In genomic region chr1:43448955-43449707, GRCh38 we compare ENCODE assay signal across 16 cellular contexts. TPM values are rescaled to one million over a fixed set of nuclear protein-coding genes. Genes with fewer than 3 reads are reported as not detected.
DNase-seq lines count a peak whose midpoint lies in the region; TF ChIP-seq lines count a peak whose summit lies in the region.
"Had no signal": no experiment of that assay in that cellular context is flagged by ENCODE, and none has a peak within 500 bp of the region (broad histone marks: within the 10 kb centered on the region; RNA-seq: fewer than 3 reads in every experiment).

No MANE protein-coding gene starts in this region.

- H3K36me3 Mint-ChIP-seq in activated CD4-positive, alpha-beta memory T cell treated with anti-CD3 and anti-CD28 coated beads, Interleukin-2, amount 10 ng/mL, durations not matched to agents 7 days and 5 days (ENCODE audit: low read depth), result peaks cover 70% of the 10 kb centered on the region
- peaks cover 23% of the 10 kb centered on the region for H3K36me3 Mint-ChIP-seq in activated CD4-positive, alpha-beta memory T cell treated with anti-CD3 and anti-CD28 coated beads for 36 hours
- H3K36me3 Mint-ChIP-seq in endodermal cell (ENCODE audit: low read depth) (peaks cover 79% of the 10 kb centered on the region), neural progenitor cell (peaks cover 51% of the 10 kb centered on the region)

- intact Hi-C loops in activated CD4-positive, alpha-beta memory T cell treated with anti-CD3 and anti-CD28 coated beads for 36 hours (cut with micrococcal nuclease), result no loop called here
- intact Hi-C loops in esophagus squamous epithelium (cut with DNase I), result no loop called here
- intact Hi-C loops in esophagus muscularis mucosa (cut with DNase I), result no loop called here

- no peak overlapping the region for H2AFZ ChIP-seq in neural progenitor cell (replicated peaks)

- no peaks in the 10 kb centered on the region for H3K9me3 Mint-ChIP-seq in activated CD4-positive, alpha-beta memory T cell treated with anti-CD3 and anti-CD28 coated beads, Interleukin-2, amount 10 ng/mL, durations not matched to agents 7 days and 5 days
- H3K9me3 Mint-ChIP-seq in activated CD4-positive, alpha-beta memory T cell treated with anti-CD3 and anti-CD28 coated beads for 36 hours, result no peaks in the 10 kb centered on the region
- H3K9me3 Mint-ChIP-seq in endodermal cell (no peaks in the 10 kb centered on the region), neural progenitor cell (no peaks in the 10 kb centered on the region)
- H3K9me3 Mint-ChIP-seq: activated T-cell treated with anti-CD3 and anti-CD28 coated beads, Interleukin-2, amount 50 U/mL, for 4 hours; stimulated activated naive CD8-positive, alpha-beta T cell treated with anti-CD3 and anti-CD28 coated beads, Interleukin-15, amount 100 ng/mL, for 72 hours had no signal

- no peaks in the 10 kb centered on the region for H3K27me3 Mint-ChIP-seq in activated CD4-positive, alpha-beta memory T cell treated with anti-CD3 and anti-CD28 coated beads, Interleukin-2, amount 10 ng/mL, durations not matched to agents 7 days and 5 days
- H3K27me3 Mint-ChIP-seq in activated CD4-positive, alpha-beta memory T cell treated with anti-CD3 and anti-CD28 coated beads for 36 hours, result no peaks in the 10 kb centered on the region
- H3K27me3 Mint-ChIP-seq in endodermal cell (ENCODE audit: insufficient read depth) (no peaks in the 10 kb centered on the region), neural progenitor cell (ENCODE audit: insufficient read depth, low read depth) (peaks cover 9% of the 10 kb centered on the region)
- H3K27me3 Mint-ChIP-seq: stimulated activated naive CD8-positive, alpha-beta T cell treated with anti-CD3 and anti-CD28 coated beads, Interleukin-15, amount 100 ng/mL, for 72 hours had no signal

- 94 to 95% methylated on average over 9 to 11 of the region's 11 CpGs for WGBS in endodermal cell (ENCODE audit: insufficient coverage in 1 of 2, insufficient read length in 1 of 2), 2 experiments
- 86 to 87% methylated on average over 11 of the region's 11 CpGs for WGBS in esophagus squamous epithelium, 2 donors
- 90% methylated on average over 11 of the region's 11 CpGs for WGBS in esophagus muscularis mucosa

- H3K4me1 ChIP-seq in endodermal cell (ENCODE audit: control insufficient read depth, insufficient read depth, low read length), result no peaks in the 10 kb centered on the region
- H3K4me1 ChIP-seq in neural progenitor cell, result peaks cover 14% of the 10 kb centered on the region
- H3K4me1 ChIP-seq in esophagus squamous epithelium, result peaks cover 8 to 22% (median 8%) of the 10 kb centered on the region in 3 donors
- peaks cover 12 to 24% (median 18%) of the 10 kb centered on the region in 4 donors for H3K4me1 ChIP-seq in esophagus muscularis mucosa
- H3K4me1 ChIP-seq: breast epithelium, uterus had no signal

- H3K9me3 ChIP-seq in endodermal cell (ENCODE audit: control insufficient read depth, low read length), result no peaks in the 10 kb centered on the region
- no peaks in the 10 kb centered on the region for H3K9me3 ChIP-seq in neural progenitor cell (ENCODE audit: low read depth)
- H3K9me3 ChIP-seq in esophagus squamous epithelium, result no peaks in the 10 kb centered on the region
- no peaks in the 10 kb centered on the region for H3K9me3 ChIP-seq in esophagus muscularis mucosa
- H3K9me3 ChIP-seq: breast epithelium, left lung, uterus had no signal

- no peak overlapping the region for H3K4me2 ChIP-seq in neural progenitor cell

- H3F3A ChIP-seq in neural progenitor cell (ENCODE audit: low read depth), result peaks cover 19% of the 10 kb centered on the region

- H3K27ac ChIP-seq in endodermal cell (ENCODE audit: low read depth, low read length) (no peak overlapping the region), neural progenitor cell (no peak overlapping the region), esophagus squamous epithelium (no peak overlapping the region), esophagus muscularis mucosa (replicated peaks in 1 of 4) (no peak overlapping the region)
- H3K27ac ChIP-seq: breast epithelium, left lung, uterus had no signal

- POLR2A ChIA-PET in activated CD4-positive, alpha-beta memory T cell treated with anti-CD3 and anti-CD28 coated beads, Interleukin-2, amount 10 ng/mL, durations not matched to agents 7 days and 5 days (lab: Charles Lee), result interaction anchor here (1.0 kb wide), 1 partner anchor 9 kb away, joined by 3 read pairs; no protein-coding TSS in a partner anchor
- POLR2A ChIA-PET in activated CD4-positive, alpha-beta memory T cell treated with anti-CD3 and anti-CD28 coated beads for 36 hours (lab: Charles Lee), result no interaction called here

- no peak overlapping the region for H3K9ac ChIP-seq in endodermal cell (ENCODE audit: extremely low read depth, low read length, poor library complexity, severe bottlenecking)
- H3K9ac ChIP-seq in neural progenitor cell, result no peak overlapping the region

- no peak for DNase-seq in activated CD4-positive, alpha-beta memory T cell treated with anti-CD3 and anti-CD28 coated beads, Interleukin-2, amount 10 ng/mL, durations not matched to agents 7 days and 5 days
- no peak for DNase-seq in activated CD4-positive, alpha-beta memory T cell treated with anti-CD3 and anti-CD28 coated beads for 36 hours
- DNase-seq in H7 (peak; percentile 5), endodermal cell (peak; percentile 31), neural progenitor cell (ENCODE audit: low spot score) (no peak), esophagus squamous epithelium (lab: John Stamatoyannopoulos, UW) (no peak), UCSD-AML1 (lab: John Stamatoyannopoulos, UW; ENCODE audit: unreplicated experiment) (no peak), esophagus muscularis mucosa (ENCODE audit: extremely low spot score) (no peak)
- DNase-seq: 8988T; activated T-cell treated with anti-CD3 and anti-CD28 coated beads, Interleukin-2, amount 50 U/mL, for 4 hours; left lung; NCI-H1105 treated with DMSO at 0.1 percent for 48 hours; SHP77 treated with DMSO at 0.1 percent for 48 hours had no signal

- no peaks in the 10 kb centered on the region for H3K27me3 ChIP-seq in H7 (ENCODE audit: control insufficient read depth, insufficient read depth, low read length)
- no peaks in the 10 kb centered on the region for H3K27me3 ChIP-seq in endodermal cell (ENCODE audit: control insufficient read depth, insufficient read depth, low read length, poor library complexity, severe bottlenecking)
- H3K27me3 ChIP-seq in neural progenitor cell, result no peaks in the 10 kb centered on the region
- no peaks in the 10 kb centered on the region for H3K27me3 ChIP-seq in esophagus squamous epithelium
- no peaks in the 10 kb centered on the region for H3K27me3 ChIP-seq in esophagus muscularis mucosa
- H3K27me3 ChIP-seq: breast epithelium, left lung, uterus had no signal

- H3K79me2 ChIP-seq in neural progenitor cell (ENCODE audit: low read depth), result no peaks in the 10 kb centered on the region

- peaks cover 9% of the 10 kb centered on the region for H4K20me1 ChIP-seq in neural progenitor cell (ENCODE audit: low read depth)

- peaks cover 38% of the 10 kb centered on the region for H3K36me3 ChIP-seq in H7 (replicated peaks; ENCODE audit: control insufficient read depth, insufficient read depth, low read length)
- peaks cover 69% of the 10 kb centered on the region for H3K36me3 ChIP-seq in endodermal cell (ENCODE audit: control insufficient read depth, insufficient read depth, low read length)
- no peaks in the 10 kb centered on the region for H3K36me3 ChIP-seq in neural progenitor cell
- peaks cover 44 to 84% (median 58%) of the 10 kb centered on the region in 3 donors for H3K36me3 ChIP-seq in esophagus squamous epithelium
- peaks cover 60 to 82% (median 80%) of the 10 kb centered on the region in 4 donors for H3K36me3 ChIP-seq in esophagus muscularis mucosa
- H3K36me3 ChIP-seq: uterus had no signal

- H3K4me3 ChIP-seq in H7 (ENCODE audit: insufficient read depth, low read depth, low read length) (no peak overlapping the region), endodermal cell (ENCODE audit: low read length) (no peak overlapping the region), neural progenitor cell (no peak overlapping the region), esophagus squamous epithelium (no peak overlapping the region), esophagus muscularis mucosa (no peak overlapping the region)
- H3K4me3 ChIP-seq: breast epithelium, left lung, uterus had no signal

- no peak overlapping the region for H3K4me3 Mint-ChIP-seq in activated CD4-positive, alpha-beta memory T cell treated with anti-CD3 and anti-CD28 coated beads, Interleukin-2, amount 10 ng/mL, durations not matched to agents 7 days and 5 days
- no peak overlapping the region for H3K4me3 Mint-ChIP-seq in activated CD4-positive, alpha-beta memory T cell treated with anti-CD3 and anti-CD28 coated beads for 36 hours
- H3K4me3 Mint-ChIP-seq in endodermal cell (no peak overlapping the region), neural progenitor cell (no peak overlapping the region)
- H3K4me3 Mint-ChIP-seq: activated T-cell treated with anti-CD3 and anti-CD28 coated beads, Interleukin-2, amount 50 U/mL, for 4 hours; stimulated activated naive CD8-positive, alpha-beta T cell treated with anti-CD3 and anti-CD28 coated beads, Interleukin-15, amount 100 ng/mL, for 72 hours had no signal

- TF ChIP-seq EP300 in esophagus muscularis mucosa (IDR thresholded peaks at IDR 0.05), result no peak

- no peak for TF ChIP-seq CTCF in endodermal cell (conservative IDR thresholded peaks at IDR 0.05)
- TF ChIP-seq CTCF in neural progenitor cell (IDR thresholded peaks at IDR 0.05), result no peak
- no peak for TF ChIP-seq CTCF in esophagus squamous epithelium (IDR thresholded peaks at IDR 0.05)
- TF ChIP-seq CTCF in esophagus muscularis mucosa (IDR thresholded peaks at IDR 0.05), result no peak

- peaks cover 12% of the 10 kb centered on the region for H3K4me1 Mint-ChIP-seq in activated CD4-positive, alpha-beta memory T cell treated with anti-CD3 and anti-CD28 coated beads, Interleukin-2, amount 10 ng/mL, durations not matched to agents 7 days and 5 days
- H3K4me1 Mint-ChIP-seq in activated CD4-positive, alpha-beta memory T cell treated with anti-CD3 and anti-CD28 coated beads for 36 hours (ENCODE audit: low read depth), result peaks cover 9% of the 10 kb centered on the region
- H3K4me1 Mint-ChIP-seq in endodermal cell (peaks cover 34% of the 10 kb centered on the region), neural progenitor cell (peaks cover 27% of the 10 kb centered on the region)

- H3K27ac Mint-ChIP-seq in activated CD4-positive, alpha-beta memory T cell treated with anti-CD3 and anti-CD28 coated beads, Interleukin-2, amount 10 ng/mL, durations not matched to agents 7 days and 5 days, result peak overlapping the region; percentile 3
- no peak overlapping the region for H3K27ac Mint-ChIP-seq in activated CD4-positive, alpha-beta memory T cell treated with anti-CD3 and anti-CD28 coated beads for 36 hours
- H3K27ac Mint-ChIP-seq in endodermal cell (no peak overlapping the region), neural progenitor cell (peak overlapping the region; percentile 11)

- TF ChIP-seq POLR2A in esophagus squamous epithelium (IDR thresholded peaks at IDR 0.05), result no peak
- no peak for TF ChIP-seq POLR2A in esophagus muscularis mucosa (IDR thresholded peaks at IDR 0.05; ENCODE audit: low read depth)

- CTCF ChIA-PET in activated CD4-positive, alpha-beta memory T cell treated with anti-CD3 and anti-CD28 coated beads, Interleukin-2, amount 10 ng/mL, durations not matched to agents 7 days and 5 days (lab: Charles Lee), result no interaction called here
- CTCF ChIA-PET in activated CD4-positive, alpha-beta memory T cell treated with anti-CD3 and anti-CD28 coated beads for 36 hours (lab: Charles Lee), result no interaction called here

RNA-seq across cellular contexts. Expression of gene HYI, which starts 4.6 kb away (rescaled TPM):
- total RNA-seq in activated CD4-positive, alpha-beta memory T cell treated with anti-CD3 and anti-CD28 coated beads, Interleukin-2, amount 10 ng/mL, durations not matched to agents 7 days and 5 days, result 10 to 100 TPM; 15.6 to 16.8 TPM
- total RNA-seq in activated CD4-positive, alpha-beta memory T cell treated with anti-CD3 and anti-CD28 coated beads for 36 hours, result 10 to 100 TPM; 11.9 to 13.9 TPM
- total RNA-seq in H7 (2014; rRNA removed; shearing (Covaris generic)), result 29.4 and 42.5 TPM in 2 replicates
- total RNA-seq in endodermal cell (10 to 100 TPM; 34.4 to 34.8 TPM), neural progenitor cell (ENCODE audit: low replicate concordance) (10.3 and 26.8 TPM in 2 replicates), esophagus squamous epithelium (10 to 100 TPM in 3 of 4 donors, 1 to 10 TPM in 1; 7.0 to 30.9 (median 14.7) TPM), esophagus muscularis mucosa (10 to 100 TPM; 36.3 to 60.5 (median 50.6) TPM)
- polyA plus RNA-seq in endodermal cell (2013, experiment 1 of 2), result 29.7 TPM
- polyA plus RNA-seq in endodermal cell (2013, experiment 2 of 2), result 25.6 TPM

RNA-seq across cellular contexts. Expression of gene SZT2, which starts 59.4 kb away (rescaled TPM):
- 10 to 100 TPM; 55.6 to 57.8 TPM for total RNA-seq in activated CD4-positive, alpha-beta memory T cell treated with anti-CD3 and anti-CD28 coated beads, Interleukin-2, amount 10 ng/mL, durations not matched to agents 7 days and 5 days
- 10 to 100 TPM; 27.3 to 37.6 TPM for total RNA-seq in activated CD4-positive, alpha-beta memory T cell treated with anti-CD3 and anti-CD28 coated beads for 36 hours
- 12.2 and 19.0 TPM in 2 replicates for total RNA-seq in H7 (2014; rRNA removed; shearing (Covaris generic))
- total RNA-seq in endodermal cell (10 to 100 TPM; 55.6 to 59.7 TPM), neural progenitor cell (ENCODE audit: low replicate concordance) (11.0 and 16.8 TPM in 2 replicates), esophagus squamous epithelium (10 to 100 TPM; 12.4 to 40.0 (median 27.7) TPM), esophagus muscularis mucosa (10 to 100 TPM; 25.2 to 45.9 (median 31.3) TPM)
- polyA plus RNA-seq in endodermal cell (2013, experiment 1 of 2), result 13.6 TPM
- polyA plus RNA-seq in endodermal cell (2013, experiment 2 of 2), result 12.3 TPM

RNA-seq across cellular contexts. Expression of gene MED8, which starts 59.5 kb away (rescaled TPM):
- total RNA-seq in activated CD4-positive, alpha-beta memory T cell treated with anti-CD3 and anti-CD28 coated beads, Interleukin-2, amount 10 ng/mL, durations not matched to agents 7 days and 5 days, result 10 to 100 TPM; 35.6 to 36.9 TPM
- 10 to 100 TPM; 38.9 to 39.4 TPM for total RNA-seq in activated CD4-positive, alpha-beta memory T cell treated with anti-CD3 and anti-CD28 coated beads for 36 hours
- 37.6 and 41.2 TPM in 2 replicates for total RNA-seq in H7 (2014; rRNA removed; shearing (Covaris generic))
- total RNA-seq in endodermal cell (10 to 100 TPM; 16.1 to 18.8 TPM), neural progenitor cell (ENCODE audit: low replicate concordance) (15.1 and 23.6 TPM in 2 replicates), esophagus squamous epithelium (10 to 100 TPM; 34.5 to 60.1 (median 38.6) TPM), esophagus muscularis mucosa (10 to 100 TPM; 27.6 to 34.1 (median 32.0) TPM)
- 21.9 TPM for polyA plus RNA-seq in endodermal cell (2013, experiment 1 of 2)
- 20.6 TPM for polyA plus RNA-seq in endodermal cell (2013, experiment 2 of 2)

Comparison
In these comparisons a context has a peak if more than half of its experiments do, and no peak if none do; other contexts are left out.
1. H3K27ac Mint-ChIP-seq: peak in activated CD4-positive, alpha-beta memory T cell treated with anti-CD3 and anti-CD28 coated beads, Interleukin-2, amount 10 ng/mL, durations not matched to agents 7 days and 5 days (single experiment) and neural progenitor cell (single experiment); none in activated CD4-positive, alpha-beta memory T cell treated with anti-CD3 and anti-CD28 coated beads for 36 hours (single experiment) and endodermal cell (single experiment).
2. DNase-seq: peak in H7 (single experiment) and endodermal cell (single experiment); none in activated CD4-positive, alpha-beta memory T cell treated with anti-CD3 and anti-CD28 coated beads, Interleukin-2, amount 10 ng/mL, durations not matched to agents 7 days and 5 days (single experiment), activated CD4-positive, alpha-beta memory T cell treated with anti-CD3 and anti-CD28 coated beads for 36 hours (single experiment), neural progenitor cell (single experiment), esophagus squamous epithelium (single experiment), UCSD-AML1 (single experiment) and esophagus muscularis mucosa (single experiment).